In genomic region chr1:1058921-1059493, GRCh38 we compare ENCODE assay signal across 9 cellular contexts. TPM values are rescaled to one million over a fixed set of nuclear protein-coding genes. Genes with fewer than 3 reads are reported as not detected.
DNase-seq lines count a peak whose midpoint lies in the region; ATAC-seq and TF ChIP-seq lines count a peak whose summit lies in the region.
"Had no signal": no experiment of that assay in that cellular context is flagged by ENCODE, and none has a peak within 500 bp of the region (broad histone marks: within the 10 kb centered on the region; RNA-seq: fewer than 3 reads in every experiment).

No MANE protein-coding gene starts in this region.

- ATAC-seq in GM19452 (IDR thresholded peaks at IDR 0.05; ENCODE audit: unreplicated experiment), result peak; percentile 34
- peak; percentile 16 for ATAC-seq in HG03457 (IDR thresholded peaks at IDR 0.05; ENCODE audit: unreplicated experiment)

- H2AFZ ChIP-seq in fibroblast of lung (ENCODE audit: low read length) (peak overlapping the region; percentile 47), parathyroid adenoma (no peak overlapping the region)

- no peaks in the 10 kb centered on the region for H4K20me1 ChIP-seq in fibroblast of lung (ENCODE audit: control insufficient read depth, extremely low read depth, insufficient read depth, low read length)

- H3K9ac ChIP-seq in fibroblast of lung (ENCODE audit: insufficient read depth, low read length) (peak overlapping the region; percentile 36), parathyroid adenoma (no peak overlapping the region)

- H3K4me3 ChIP-seq in fibroblast of lung (replicated peaks in 1 of 4; ENCODE audit: control extremely low read depth in 1 of 4, insufficient read depth in 1 of 4, low read depth in 3 of 4, low read length in 4 of 4) (peak overlapping the region; percentile 15 to 61 (median 54)), parathyroid adenoma (ENCODE audit: low read depth, low read length) (peak overlapping the region; percentile 27)

- peak overlapping the region; percentile 85 for H3K4me2 ChIP-seq in fibroblast of lung (ENCODE audit: extremely low read depth, insufficient read depth, low read length)
- peak overlapping the region; percentile 72 for H3K4me2 ChIP-seq in parathyroid adenoma (ENCODE audit: low read length)

- no peak overlapping the region for H3K27ac ChIP-seq in fibroblast of lung (ENCODE audit: insufficient read depth, low read length)
- no peak overlapping the region for H3K27ac ChIP-seq in parathyroid adenoma

- peak; percentile 17 for DNase-seq in DMS79 (lab: John Stamatoyannopoulos, UW)
- DNase-seq in T-helper 22 cell (ENCODE audit: low read depth), result peak; percentile 32
- peak in 1 of 2 donors; percentile 22 for DNase-seq in fibroblast of lung (ENCODE audit: low read depth in 2 of 2)
- DNase-seq in SIG-M5 treated with dmso at 0.1 percent for 504 hours (lab: John Stamatoyannopoulos, UW; ENCODE audit: unreplicated experiment), result no peak
- no peak for DNase-seq in NCI-H1694 treated with DMSO at 0.1 percent for 48 hours (lab: John Stamatoyannopoulos, UW)

- H3K36me3 ChIP-seq in fibroblast of lung (ENCODE audit: control insufficient read depth, insufficient read depth, low read length) (no peaks in the 10 kb centered on the region), parathyroid adenoma (ENCODE audit: control insufficient read depth, insufficient read depth, low read length) (no peaks in the 10 kb centered on the region)

- H3K79me2 ChIP-seq in fibroblast of lung (ENCODE audit: control insufficient read depth, insufficient read depth, low read length) (no peaks in the 10 kb centered on the region), parathyroid adenoma (no peaks in the 10 kb centered on the region)

- peaks cover 14% of the 10 kb centered on the region for H3K4me1 ChIP-seq in fibroblast of lung (ENCODE audit: control insufficient read depth, extremely low read depth, insufficient read depth, low read length)
- no peaks in the 10 kb centered on the region for H3K4me1 ChIP-seq in parathyroid adenoma

- H3K9me3 ChIP-seq in fibroblast of lung (ENCODE audit: control insufficient read depth, insufficient read depth, low read depth, low read length) (no peaks in the 10 kb centered on the region), parathyroid adenoma (ENCODE audit: control insufficient read depth, low read length) (no peaks in the 10 kb centered on the region)

- no peak for TF ChIP-seq CTCF in fibroblast of lung (conservative IDR thresholded peaks at IDR 0.05 in 1 of 2, IDR thresholded peaks at IDR 0.05 in 1 of 2; ENCODE audit: low read depth in 1 of 2, low read length in 2 of 2)
- no peak for TF ChIP-seq CTCF in parathyroid adenoma (IDR thresholded peaks at IDR 0.05)

- peaks cover 2% of the 10 kb centered on the region for H3K27me3 ChIP-seq in fibroblast of lung (ENCODE audit: control insufficient read depth, insufficient read depth, low read length)
- H3K27me3 ChIP-seq in parathyroid adenoma (ENCODE audit: control insufficient read depth, insufficient read depth, low read length), result peaks cover 2% of the 10 kb centered on the region

RNA-seq across cellular contexts. Expression of gene RNF223, which starts 15.1 kb away (rescaled TPM):
- total RNA-seq in fibroblast of lung, result not detected in 2 replicates
- polyA plus RNA-seq in fibroblast of lung, result not detected in 2 replicates
- polyA plus RNA-seq in fibroblast of lung (2012), result not detected in 2 replicates
- not detected in 2 replicates for polyA minus RNA-seq in fibroblast of lung (ENCODE audit: low replicate concordance)
- total RNA-seq: activated CD8-positive, alpha-beta memory T cell treated with anti-CD3 and anti-CD28 coated beads for 36 hours had no signal

RNA-seq across cellular contexts. Expression of gene AGRN, which starts 39.1 kb away (rescaled TPM):
- 38.3 and 50.9 TPM in 2 replicates for total RNA-seq in fibroblast of lung
- 15.6 and 20.7 TPM in 2 replicates for polyA plus RNA-seq in fibroblast of lung
- 43.3 and 61.1 TPM in 2 replicates for polyA plus RNA-seq in fibroblast of lung (2012)
- 28.0 and 70.5 TPM in 2 replicates for polyA minus RNA-seq in fibroblast of lung (ENCODE audit: low replicate concordance)

RNA-seq across cellular contexts. Expression of gene ISG15, which starts 45.7 kb away (rescaled TPM):
- total RNA-seq in fibroblast of lung, result 74.7 and 93.3 TPM in 2 replicates
- polyA plus RNA-seq in fibroblast of lung, result 18.4 and 24.2 TPM in 2 replicates
- 62.6 and 69.5 TPM in 2 replicates for polyA plus RNA-seq in fibroblast of lung (2012)
- 12.9 and 31.1 TPM in 2 replicates for polyA minus RNA-seq in fibroblast of lung (ENCODE audit: low replicate concordance)

RNA-seq across cellular contexts. Expression of gene C1orf159, which starts 56.9 kb away (rescaled TPM):
- total RNA-seq in fibroblast of lung, result 3.1 and 3.3 TPM in 2 replicates
- polyA plus RNA-seq in fibroblast of lung, result 2.6 and 3.4 TPM in 2 replicates
- 5.0 and 6.2 TPM in 2 replicates for polyA plus RNA-seq in fibroblast of lung (2012)
- polyA minus RNA-seq in fibroblast of lung (ENCODE audit: low replicate concordance), result 1.7 TPM in 2 replicates

RNA-seq across cellular contexts. Expression of gene HES4, which starts 59.1 kb away (rescaled TPM):
- 1.5 and 2.0 TPM in 2 replicates for total RNA-seq in fibroblast of lung
- 0.10 and 0.49 TPM in 2 replicates for polyA plus RNA-seq in fibroblast of lung
- 0.20 and 0.99 TPM in 2 replicates for polyA plus RNA-seq in fibroblast of lung (2012)
- polyA minus RNA-seq in fibroblast of lung (ENCODE audit: low replicate concordance), result 0.39 TPM in 1 of 2 replicates, not detected in the other

Comparison
In these comparisons a context has a peak if more than half of its experiments do, and no peak if none do; other contexts are left out.
1. DNase-seq: peak in DMS79 (single experiment) and T-helper 22 cell (single experiment); none in SIG-M5 treated with dmso at 0.1 percent for 504 hours (single experiment) and NCI-H1694 treated with DMSO at 0.1 percent for 48 hours (single experiment).